In genomic region chr1:36386262-36387140, GRCh38 we compare ENCODE assay signal across 1 cellular context.
TF ChIP-seq lines count a peak whose summit lies in the region.

No MANE protein-coding gene starts in this region.

TF ChIP-seq in HEK293, 187 proteins besides CTCF, POLR2A, EP300 and RAD21 (continued from another document and continues in another):
- TF ChIP-seq PRDM4 (tag by site-specific recombination; IDR thresholded peaks at IDR 0.05) (peak; percentile 64), ZNF629 (tag by site-specific recombination; IDR thresholded peaks at IDR 0.05) (peak; percentile 95), ZNF558 (tag by site-specific recombination; IDR thresholded peaks at IDR 0.05) (0 out of 2 replicates have a peak, but pooled peaks have one; percentile 62), IKZF3 (tag by site-specific recombination; IDR thresholded peaks at IDR 0.05) (peak; percentile 61), ZNF488 (tag by site-specific recombination; IDR thresholded peaks at IDR 0.05) (no peak), SALL2 (tag by site-specific recombination; IDR thresholded peaks at IDR 0.05; ENCODE audit: borderline replicate concordance) (no peak), ZNF785 (tag by site-specific recombination; IDR thresholded peaks at IDR 0.05) (no peak), ZNF341 (tag by site-specific recombination; IDR thresholded peaks at IDR 0.05; ENCODE audit: low read depth) (peak; percentile 92), BCL11A (tag by site-specific recombination; IDR thresholded peaks at IDR 0.05; ENCODE audit: low read depth) (no peak), ZNF214 (tag by site-specific recombination; IDR thresholded peaks at IDR 0.05; ENCODE audit: borderline replicate concordance) (no peak), ZNF366 (tag by site-specific recombination; conservative IDR thresholded peaks at IDR 0.05) (peak; percentile 98), ZNF24 (tag by site-specific recombination; IDR thresholded peaks at IDR 0.05) (peak; percentile 91), SP3 (tag by site-specific recombination; IDR thresholded peaks at IDR 0.05) (peak; percentile 69), REST (tag by site-specific recombination; IDR thresholded peaks at IDR 0.05) (peak; percentile 39; the same call in 1 of the 2 replicates), ZNF114 (tag by site-specific recombination; IDR thresholded peaks at IDR 0.05) (no peak), ZNF169 (tag by site-specific recombination; IDR thresholded peaks at IDR 0.05) (no peak), ZNF426 (tag by site-specific recombination; IDR thresholded peaks at IDR 0.05) (no peak), ZNF133 (tag by site-specific recombination; IDR thresholded peaks at IDR 0.05) (no peak), ZNF658 (tag by site-specific recombination; IDR thresholded peaks at IDR 0.05) (no peak), HOXD13 (CRISPR knock-in tag; IDR thresholded peaks at IDR 0.05; ENCODE audit: borderline replicate concordance) (no peak), ZNF132 (tag by site-specific recombination; IDR thresholded peaks at IDR 0.05; ENCODE audit: borderline replicate concordance) (no peak), ZXDB (tag by site-specific recombination; IDR thresholded peaks at IDR 0.05) (peak; percentile 79), ZNF777 (tag by site-specific recombination; IDR thresholded peaks at IDR 0.05; ENCODE audit: borderline replicate concordance) (no peak), EGR2 (tag by site-specific recombination; IDR thresholded peaks at IDR 0.05; ENCODE audit: low read depth) (no peak), PATZ1 (tag by site-specific recombination; IDR thresholded peaks at IDR 0.05) (peak; percentile 85), KLF9 (tag by site-specific recombination; IDR thresholded peaks at IDR 0.05; ENCODE audit: low read depth) (peak; percentile 98), ZSCAN4 (tag by site-specific recombination; IDR thresholded peaks at IDR 0.05) (peak; percentile 76), ZNF501 (tag by site-specific recombination; IDR thresholded peaks at IDR 0.05) (peak; percentile 81), YY2 (tag by site-specific recombination; IDR thresholded peaks at IDR 0.05) (no peak), ZNF112 (tag by site-specific recombination; IDR thresholded peaks at IDR 0.05) (no peak), ZNF138 (tag by site-specific recombination; IDR thresholded peaks at IDR 0.05; ENCODE audit: borderline replicate concordance) (no peak), MEIS1 (CRISPR knock-in tag; IDR thresholded peaks at IDR 0.05; ENCODE audit: borderline replicate concordance) (no peak), SP2 (tag by site-specific recombination; IDR thresholded peaks at IDR 0.05) (no peak), ZNF843 (tag by site-specific recombination; IDR thresholded peaks at IDR 0.05) (peak; percentile 58; the same call in 1 of the 2 replicates), ZNF274 (IDR thresholded peaks at IDR 0.05; ENCODE audit: low read length) (no peak), ZNF274 (tag by site-specific recombination; IDR thresholded peaks at IDR 0.05; ENCODE audit: borderline replicate concordance) (no peak), ZNF16 (tag by site-specific recombination; IDR thresholded peaks at IDR 0.05; ENCODE audit: low read depth) (no peak), ZNF513 (tag by site-specific recombination; IDR thresholded peaks at IDR 0.05) (peak; percentile 71), AEBP2 (tag by site-specific recombination; IDR thresholded peaks at IDR 0.05; ENCODE audit: borderline replicate concordance) (no peak), ZEB2 (tag by site-specific recombination; IDR thresholded peaks at IDR 0.05) (peak; percentile 98), ZNF596 (tag by site-specific recombination; IDR thresholded peaks at IDR 0.05) (no peak), ZNF704 (tag by site-specific recombination; IDR thresholded peaks at IDR 0.05) (no peak), ZNF48 (tag by site-specific recombination; IDR thresholded peaks at IDR 0.05) (no peak), ZNF670 (tag by site-specific recombination; IDR thresholded peaks at IDR 0.05; ENCODE audit: low read depth) (no peak), ZNF571 (tag by site-specific recombination; IDR thresholded peaks at IDR 0.05) (no peak), ZFP69B (tag by site-specific recombination; IDR thresholded peaks at IDR 0.05) (peak; percentile 98), ZNF175 (tag by site-specific recombination; IDR thresholded peaks at IDR 0.05) (no peak), GLIS1 (tag by site-specific recombination; IDR thresholded peaks at IDR 0.05) (peak; percentile 67), TRIM28 (IDR thresholded peaks at IDR 0.05; ENCODE audit: borderline replicate concordance, low read length) (peak; percentile 92; the same call in 1 of the 2 replicates), SCRT1 (tag by site-specific recombination; IDR thresholded peaks at IDR 0.05; ENCODE audit: borderline replicate concordance) (no peak), ZNF747 (tag by site-specific recombination; IDR thresholded peaks at IDR 0.05) (no peak), ZNF248 (tag by site-specific recombination; IDR thresholded peaks at IDR 0.05) (no peak), SETDB1 (IDR thresholded peaks at IDR 0.05; ENCODE audit: insufficient read length, low read length) (no peak), ZBTB8A (tag by site-specific recombination; IDR thresholded peaks at IDR 0.05) (peak; percentile 97), KLF17 (tag by site-specific recombination; IDR thresholded peaks at IDR 0.05) (peak; percentile 99), PRDM1 (tag by site-specific recombination; IDR thresholded peaks at IDR 0.05) (no peak), WT1 (tag by site-specific recombination; IDR thresholded peaks at IDR 0.05) (peak; percentile 81), ZNF791 (tag by site-specific recombination; IDR thresholded peaks at IDR 0.05) (no peak)
